ENCODE assay signal across 8 cellular contexts in the genomic region with DNA sequence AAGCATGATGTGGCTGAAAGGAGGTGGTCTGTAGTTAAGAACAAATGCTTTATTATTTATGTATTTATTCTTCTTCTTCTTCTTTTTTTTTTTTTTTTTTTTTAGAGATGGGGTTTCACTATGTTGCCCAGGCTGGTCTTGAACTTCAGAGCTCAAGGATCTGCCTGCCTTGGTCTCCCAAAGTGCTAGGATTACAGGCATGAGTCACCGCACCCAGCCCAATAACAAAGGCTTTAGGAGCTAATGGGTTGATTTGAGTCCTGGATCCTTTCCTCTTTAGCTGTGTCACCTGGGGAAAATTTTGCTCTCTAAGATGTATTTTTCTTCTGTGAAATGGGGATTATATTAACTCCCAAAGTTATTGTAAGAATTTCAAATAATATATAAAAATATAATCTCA.
"Had no signal": no experiment of that assay in that cellular context is flagged by ENCODE, and none has a peak within 500 bp of the region (broad histone marks: within the 10 kb centered on the region; RNA-seq: fewer than 3 reads in every experiment).

No MANE protein-coding gene starts in this region.

- H3K9ac ChIP-seq: GM23248 had no signal

- H3K4me3 Mint-ChIP-seq: H9 had no signal

- H2AFZ ChIP-seq: GM23248 had no signal

- H3K27ac ChIP-seq: GM23248 had no signal

- DNase-seq: GM23248, GOT3, H9, HCEC 1CT, IMR-90 had no signal

- ATAC-seq: K562 had no signal

- H3K4me3 ChIP-seq: GM23248, K562 had no signal

- FAIRE-seq: H54, HTR-8/SVneo, K562 had no signal
